Comparison of ENCODE assay signal across 12 cellular contexts in genomic region chr2:156405586-156405985, GRCh38. TPM values are rescaled to one million over a fixed set of nuclear protein-coding genes. Genes with fewer than 3 reads are reported as not detected.
A peak's percentile ranks its signal among the peaks of the same experiment; 100 is the strongest.
DNase-seq lines count a peak whose midpoint lies in the region; ATAC-seq and TF ChIP-seq lines count a peak whose summit lies in the region.
"Had no signal": no experiment of that assay in that cellular context is flagged by ENCODE, and none has a peak within 500 bp of the region (broad histone marks: within the 10 kb centered on the region; RNA-seq: fewer than 3 reads in every experiment).

No MANE protein-coding gene starts in this region.

- WGBS in gastroesophageal sphincter (ENCODE audit: low coverage in 1 of 2), 2 donors, result 52 to 87% methylated on average over 3 of the region's 3 CpGs

- no peak overlapping the region for H3K27ac Mint-ChIP-seq in HFFc6

- no peak for TF ChIP-seq POLR2A in gastroesophageal sphincter (IDR thresholded peaks at IDR 0.05)
- TF ChIP-seq POLR2A in gastrocnemius medialis (IDR thresholded peaks at IDR 0.05), result no peak

- intact Hi-C loops in gastrocnemius medialis (cut with DNase I; ENCODE audit: low total_unique reads), result no loop called here

- H3K4me3 ChIP-seq in gastroesophageal sphincter, result no peak overlapping the region
- no peak overlapping the region for H3K4me3 ChIP-seq in gastrocnemius medialis

- ATAC-seq in gastroesophageal sphincter, result peak; percentile 39
- peak; percentile 86 to 96 for ATAC-seq in gastrocnemius medialis
- ATAC-seq in HG02938 (IDR thresholded peaks at IDR 0.05; ENCODE audit: unreplicated experiment), result no peak
- ATAC-seq: activated T-cell treated with anti-CD3 and anti-CD28 coated beads, Interleukin-2, amount 50 U/mL, for 4 hours had no signal

- H3K4me1 ChIP-seq in gastroesophageal sphincter (no peaks in the 10 kb centered on the region), gastrocnemius medialis (peaks cover 0 to 4% of the 10 kb centered on the region in 2 donors)

- H3K27ac ChIP-seq in gastroesophageal sphincter (no peak overlapping the region), gastrocnemius medialis (peak overlapping the region; percentile 59 to 82 (median 70))
- H3K27ac ChIP-seq: parathyroid adenoma had no signal

- H3K36me3 Mint-ChIP-seq in HFFc6 (ENCODE audit: low read depth), result no peaks in the 10 kb centered on the region

- H3K4me1 Mint-ChIP-seq in HFFc6 (ENCODE audit: low read depth), result no peaks in the 10 kb centered on the region

- TF ChIP-seq CTCF in HFFc6 (IDR thresholded peaks at IDR 0.05) (no peak), gastroesophageal sphincter (IDR thresholded peaks at IDR 0.05) (no peak), gastrocnemius medialis (IDR thresholded peaks at IDR 0.05 in 4 of 5, conservative IDR thresholded peaks at IDR 0.05 in 1 of 5) (no peak)

- no peaks in the 10 kb centered on the region for H3K36me3 ChIP-seq in gastroesophageal sphincter
- H3K36me3 ChIP-seq in gastrocnemius medialis, result no peaks in the 10 kb centered on the region

- H3K9me3 Mint-ChIP-seq in HFFc6, result no peaks in the 10 kb centered on the region; the same call in 1 of the 2 replicates
- H3K9me3 Mint-ChIP-seq: activated T-cell treated with anti-CD3 and anti-CD28 coated beads, Interleukin-2, amount 50 U/mL, for 4 hours had no signal

- no peak overlapping the region for H3K4me3 Mint-ChIP-seq in HFFc6
- H3K4me3 Mint-ChIP-seq: activated T-cell treated with anti-CD3 and anti-CD28 coated beads, Interleukin-2, amount 50 U/mL, for 4 hours had no signal

- DNase-seq in HFFc6 (peak; percentile 17), SK-MEL-5 (ENCODE audit: low read depth, low spot score) (peak; percentile 36), gastrocnemius medialis (peak; percentile 60 to 87), T1000 (lab: John Stamatoyannopoulos, UW) (no peak), NCI-H1417 treated with DMSO at 0.1 percent for 48 hours (lab: John Stamatoyannopoulos, UW) (no peak)
- DNase-seq in effector CD4-positive, alpha-beta T cell, result no peak
- DNase-seq: activated T-cell treated with anti-CD3 and anti-CD28 coated beads, Interleukin-2, amount 50 U/mL, for 4 hours; KG1; NCI-H69 had no signal

- H3K9me3 ChIP-seq in gastroesophageal sphincter, result no peaks in the 10 kb centered on the region
- H3K9me3 ChIP-seq in gastrocnemius medialis, result no peaks in the 10 kb centered on the region

- peaks cover 8% of the 10 kb centered on the region for H3K27me3 Mint-ChIP-seq in HFFc6 (ENCODE audit: insufficient read depth)

- no peaks in the 10 kb centered on the region for H3K27me3 ChIP-seq in gastroesophageal sphincter
- no peaks in the 10 kb centered on the region for H3K27me3 ChIP-seq in gastrocnemius medialis

- in situ Hi-C loops in SK-MEL-5 (cut with HindIII; ENCODE audit: low pct_unique_long_range_greater_than_20kb, low sequenced_read_pairs), result no loop called here
- in situ Hi-C loops in gastrocnemius medialis (cut with MboI; ENCODE audit: low sequenced_read_pairs in 4 of 4), result loop anchor here in 1 of 4 donors (10.0 kb wide), 1 partner anchor 71 kb away; the partner anchor contains the start of gene NR4A2

- no peak for TF ChIP-seq EP300 in gastroesophageal sphincter (IDR thresholded peaks at IDR 0.05)

RNA-seq across cellular contexts. Expression of gene GPD2, which starts 30.6 kb away (rescaled TPM):
- 10 to 100 TPM; 44.4 to 69.8 (median 55.7) TPM for total RNA-seq in HFFc6 (2021; fragmentation: NEBNext Ultra II Directional; extraction: Animal tissue kit (Norgen Biotek cat#: 25700))
- 97.5 and 103 TPM in 2 replicates for total RNA-seq in SK-MEL-5 (2014; rRNA removed; shearing (Covaris generic))
- 40.0 and 46.9 TPM in 2 replicates for polyA plus RNA-seq in SK-MEL-5 (2015; cell fraction: cytosol; rRNA removed)
- polyA plus RNA-seq in SK-MEL-5 (2015; cell fraction: nucleus; rRNA removed), result 36.5 and 40.3 TPM in 2 replicates
- total RNA-seq in gastroesophageal sphincter, result 10 to 100 TPM; 16.7 to 51.5 (median 26.8) TPM
- 10 to 100 TPM; 39.2 to 69.7 (median 64.1) TPM for total RNA-seq in gastrocnemius medialis

Comparison
In these comparisons a context has a peak if more than half of its experiments do, and no peak if none do; other contexts are left out.
1. DNase-seq: peak in HFFc6 (single experiment), SK-MEL-5 (single experiment) and gastrocnemius medialis (2 of 2); none in effector CD4-positive, alpha-beta T cell (single experiment), T1000 (single experiment) and NCI-H1417 treated with DMSO at 0.1 percent for 48 hours (single experiment).
2. H3K27ac ChIP-seq: peak in gastrocnemius medialis (4 of 4); none in gastroesophageal sphincter (0 of 4).